In the genomic region with DNA sequence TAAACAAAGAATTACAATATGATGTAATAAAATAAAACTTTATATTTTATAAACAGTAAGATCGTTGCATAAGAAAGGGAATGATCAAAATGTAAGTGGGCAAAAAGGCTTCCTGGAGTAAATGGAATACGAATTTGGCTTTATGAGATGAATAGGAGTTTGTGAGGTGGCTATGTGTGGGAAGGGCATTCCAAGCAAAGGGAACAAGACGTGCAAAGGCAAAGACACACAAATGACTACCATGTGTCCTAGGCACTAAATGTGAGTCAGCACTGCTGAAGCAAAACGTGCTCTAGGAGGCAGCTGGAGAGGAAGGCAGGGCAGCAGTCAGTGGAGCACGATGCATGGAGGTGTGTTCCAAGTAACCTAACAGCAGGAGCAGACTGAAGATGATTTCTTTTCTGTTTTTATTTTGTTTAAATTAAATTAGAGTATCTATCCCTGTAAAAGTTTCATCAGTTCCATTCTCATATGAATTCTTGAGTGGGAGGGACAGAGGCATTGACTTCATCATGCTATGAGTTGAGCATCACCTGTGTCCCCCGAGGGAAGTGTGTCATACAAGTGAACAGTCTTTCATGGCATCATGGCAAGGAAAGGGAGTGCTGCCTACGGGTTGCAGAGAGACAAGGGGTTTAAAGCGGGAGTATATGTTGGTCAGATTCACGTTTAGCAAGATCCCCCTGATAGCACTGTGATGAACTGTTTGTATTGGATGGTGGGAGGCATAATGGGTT, we compare ENCODE assay signal across 15 cellular contexts. TPM values are rescaled to one million over a fixed set of nuclear protein-coding genes. Genes with fewer than 3 reads are reported as not detected.
A peak's percentile ranks its signal among the peaks of the same experiment; 100 is the strongest.
DNase-seq lines count a peak whose midpoint lies in the region; ATAC-seq and TF ChIP-seq lines count a peak whose summit lies in the region.
"Had no signal": no experiment of that assay in that cellular context is flagged by ENCODE, and none has a peak within 500 bp of the region (broad histone marks: within the 10 kb centered on the region; RNA-seq: fewer than 3 reads in every experiment).

No MANE protein-coding gene starts in this region.

- H3K4me1 ChIP-seq in mammary epithelial cell (ENCODE audit: insufficient read depth, low read length) (peaks cover 21% of the 10 kb centered on the region), heart left ventricle (peaks cover 0 to 7% (median 2%) of the 10 kb centered on the region in 12 donors)
- H3K4me1 ChIP-seq: lower lobe of right lung had no signal

- intact Hi-C loops in mammary epithelial cell (cut with micrococcal nuclease) (no loop called here), heart left ventricle (cut with DNase I) (no loop called here)

- no peak for ATAC-seq in GM21390 (IDR thresholded peaks at IDR 0.05; ENCODE audit: unreplicated experiment)
- no peak for ATAC-seq in heart left ventricle
- no peak for ATAC-seq in GM18868 (IDR thresholded peaks at IDR 0.05; ENCODE audit: unreplicated experiment)
- ATAC-seq: lower lobe of right lung; stimulated activated effector memory CD8-positive, alpha-beta T cell treated with anti-CD3 and anti-CD28 coated beads, Interleukin-12 subunit alpha, Interleukin-12 subunit beta, amount 100 ng/mL, for 72 hours had no signal

- H3K79me2 ChIP-seq in mammary epithelial cell (ENCODE audit: insufficient read depth, low read length), result no peaks in the 10 kb centered on the region

- TF ChIP-seq POLR2A in heart left ventricle (IDR thresholded peaks at IDR 0.05), result no peak

- CTCF ChIA-PET in BJ (lab: Yijun Ruan, JAX) (no interaction called here), mammary epithelial cell (lab: Charles Lee; ENCODE audit: low non-redundant PET) (no interaction called here)

- H4K20me1 ChIP-seq in mammary epithelial cell (ENCODE audit: insufficient read depth, low read length), result no peaks in the 10 kb centered on the region

- no peak overlapping the region for H3K4me2 ChIP-seq in mammary epithelial cell (ENCODE audit: insufficient read depth, low read depth, low read length)

- no peaks in the 10 kb centered on the region for H3K9me3 ChIP-seq in mammary epithelial cell (replicated peaks; ENCODE audit: insufficient read depth, low read length)
- no peaks in the 10 kb centered on the region for H3K9me3 ChIP-seq in heart left ventricle
- H3K9me3 ChIP-seq: lower lobe of right lung, ovary had no signal

- in situ Hi-C loops in mammary epithelial cell (cut with MboI; ENCODE audit: low sequenced_read_pairs in 2 of 2), result no loop called here

- H3K27ac ChIP-seq in mammary epithelial cell (ENCODE audit: insufficient read depth, low read depth, low read length) (no peak overlapping the region), heart left ventricle (no peak overlapping the region)
- H3K27ac ChIP-seq: C4-2B, lower lobe of right lung, ovary had no signal

- DNase-seq in BJ (ENCODE audit: low read depth) (peak; percentile 91), HK-2 (ENCODE audit: unreplicated experiment) (peak; percentile 40), mammary epithelial cell (peak; percentile 69), kidney tubule cell (ENCODE audit: low spot score) (peak; percentile 89), heart left ventricle (no peak), ureter (ENCODE audit: low spot score) (no peak)
- DNase-seq: activated CD4-positive, alpha-beta T cell treated with anti-CD3 and anti-CD28 coated beads for 4 hours; activated naive CD4-positive, alpha-beta T cell; lower lobe of right lung; NCI-H1436; ovary had no signal

- TF ChIP-seq CTCF in BJ (IDR thresholded peaks at IDR 0.05; ENCODE audit: insufficient read depth, low read depth, low read length) (no peak), mammary epithelial cell (conservative IDR thresholded peaks at IDR 0.05 in 1 of 2, IDR thresholded peaks at IDR 0.05 in 1 of 2; ENCODE audit: extremely low read depth in 1 of 2, insufficient read depth in 1 of 2, low read depth in 1 of 2, low read length in 2 of 2) (peak in 1 of 2 donors; percentile 3), heart left ventricle (IDR thresholded peaks at IDR 0.05) (no peak)

- no peaks in the 10 kb centered on the region for H3K27me3 ChIP-seq in BJ (ENCODE audit: control insufficient read depth, insufficient read depth, low read length)
- H3K27me3 ChIP-seq in mammary epithelial cell (ENCODE audit: insufficient read depth, low read length), result no peaks in the 10 kb centered on the region
- H3K27me3 ChIP-seq in heart left ventricle, result no peaks in the 10 kb centered on the region
- H3K27me3 ChIP-seq: ovary had no signal

- no peak overlapping the region for H3K4me3 ChIP-seq in BJ (ENCODE audit: low read depth, low read length)
- no peak overlapping the region for H3K4me3 ChIP-seq in mammary epithelial cell (replicated peaks in 1 of 3; ENCODE audit: insufficient read depth in 1 of 3, low read depth in 2 of 3, low read length in 3 of 3)
- no peak overlapping the region for H3K4me3 ChIP-seq in heart left ventricle
- H3K4me3 ChIP-seq: lower lobe of right lung, ovary had no signal

- BruUV-seq in mammary epithelial cell (replicated peaks; lab: Mats Ljungman, UMichigan), result no TSS peak

- 58% methylated on average over 8 of the region's 9 CpGs for WGBS in mammary epithelial cell (ENCODE audit: low coverage, missing lambda C conversion rate)
- 88 to 95% (median 92%) methylated on average over 9 of the region's 9 CpGs for WGBS in heart left ventricle, 4 donors

- H3K36me3 ChIP-seq in BJ (ENCODE audit: control insufficient read depth, insufficient read depth, low read length), result no peaks in the 10 kb centered on the region
- no peaks in the 10 kb centered on the region for H3K36me3 ChIP-seq in mammary epithelial cell (ENCODE audit: insufficient read depth, low read length)
- H3K36me3 ChIP-seq in heart left ventricle, result no peaks in the 10 kb centered on the region
- H3K36me3 ChIP-seq: lower lobe of right lung, ovary had no signal

- POLR2A ChIA-PET in BJ (lab: Charles Lee), result no interaction called here

- dilution Hi-C loops in mammary epithelial cell (cut with HindIII; ENCODE audit: low sequenced_read_pairs), result loop anchor here (5.0 kb wide), 1 partner anchor 70 kb away; no protein-coding TSS in a partner anchor

- no peak overlapping the region for H3K9ac ChIP-seq in mammary epithelial cell (ENCODE audit: insufficient read depth, low read length)

- H2AFZ ChIP-seq in mammary epithelial cell (ENCODE audit: low read depth, low read length), result peak overlapping the region; percentile 55

RNA-seq across cellular contexts. Expression of a gene that starts 52.9 kb away (rescaled TPM):
- polyA plus RNA-seq in BJ (2011; rRNA removed) (85.5 and 231 TPM in 2 replicates), mammary epithelial cell (76.6 TPM), heart left ventricle (10 to 100 TPM; 12.8 to 76.3 TPM)
- polyA minus RNA-seq in BJ (2011; rRNA and poly(A)+ RNA removed), result 177 and 258 TPM in 2 replicates
- total RNA-seq in mammary epithelial cell (100 to 1,000 TPM; 227 to 682 TPM), heart left ventricle (100 to 1,000 TPM in 1 of 9 donors, 10 to 100 TPM in 8; 52.4 to 157 (median 72.8) TPM), ureter (242 TPM)
- 178 TPM for polyA minus RNA-seq in mammary epithelial cell

Comparison
In these comparisons a context has a peak if more than half of its experiments do, and no peak if none do; other contexts are left out.
1. DNase-seq: peak in BJ (single experiment), HK-2 (single experiment), mammary epithelial cell (single experiment) and kidney tubule cell (single experiment); none in heart left ventricle (0 of 5) and ureter (single experiment).